ENCODE assay signal across 1 cellular context in the genomic region with DNA sequence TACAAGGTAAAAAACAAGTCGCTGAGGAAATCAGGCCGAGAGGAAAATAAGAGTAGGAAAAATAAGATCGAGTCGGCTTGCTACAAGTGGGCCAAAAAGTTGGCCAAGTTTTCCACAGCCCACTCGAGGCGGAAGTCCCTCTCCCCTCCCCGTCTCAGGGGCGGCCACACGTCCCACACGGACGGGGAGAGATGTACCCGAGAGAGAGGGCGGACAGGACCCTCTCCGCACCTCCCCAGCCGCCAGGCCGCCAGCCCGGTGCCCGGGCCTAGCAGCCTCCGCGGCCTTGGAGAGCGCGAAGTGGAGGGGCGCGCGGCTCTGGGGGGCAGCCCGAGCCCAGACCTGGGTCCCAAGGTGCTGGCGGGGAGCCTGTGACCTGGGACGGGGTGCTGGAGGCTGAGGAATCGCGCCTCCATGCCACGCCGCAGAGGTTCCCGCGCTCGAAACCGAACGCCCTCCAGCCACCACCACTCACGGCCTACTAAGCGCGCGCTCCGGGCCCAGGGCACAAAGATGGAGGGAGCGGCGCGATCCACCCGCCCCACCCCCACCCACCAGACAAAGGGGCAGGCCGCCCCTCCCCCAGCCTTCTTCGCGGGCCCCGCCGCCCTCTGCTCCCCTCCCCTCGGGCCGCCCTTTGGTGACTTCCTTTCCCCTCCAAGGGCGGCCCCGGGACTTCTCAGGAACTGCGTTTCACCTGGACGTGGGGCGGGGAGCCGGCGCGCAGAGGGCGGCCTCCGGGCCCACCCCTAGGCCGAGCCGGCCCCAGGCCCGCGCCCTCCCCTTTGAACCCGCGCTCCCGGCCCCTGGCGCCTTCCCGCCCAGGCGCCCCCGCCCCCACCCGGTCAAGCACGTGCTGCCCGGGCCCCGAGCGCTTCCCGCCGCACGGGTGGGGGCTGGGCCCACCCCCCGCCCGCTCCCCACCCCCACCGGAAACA.
A peak's percentile ranks its signal among the peaks of the same experiment; 100 is the strongest.
TF ChIP-seq lines count a peak whose summit lies in the region.

No MANE protein-coding gene starts in this region.

TF ChIP-seq in K562, 482 proteins besides CTCF, POLR2A, EP300 and RAD21 (continued from another document and continues in another):
- TF ChIP-seq BACH1 (tag; IDR thresholded peaks at IDR 0.05) (no peak), SETDB1 (IDR thresholded peaks at IDR 0.05; ENCODE audit: low read length) (no peak), FOXJ3 (CRISPR knock-in tag; IDR thresholded peaks at IDR 0.05) (no peak), ZNF121 (CRISPR knock-in tag; conservative IDR thresholded peaks at IDR 0.05) (no peak), SRSF3 (IDR thresholded peaks at IDR 0.05; ENCODE audit: insufficient read depth, low read length) (no peak), MEF2D (tag; conservative IDR thresholded peaks at IDR 0.05; ENCODE audit: low read depth) (no peak), SMARCC2 (IDR thresholded peaks at IDR 0.05; ENCODE audit: low read depth) (no peak), KLF13 (tag; IDR thresholded peaks at IDR 0.05; ENCODE audit: borderline replicate concordance, low read depth) (no peak), TCF7 (IDR thresholded peaks at IDR 0.05; ENCODE audit: borderline replicate concordance) (no peak), ZNF583 (CRISPR knock-in tag; IDR thresholded peaks at IDR 0.05) (0 out of 2 replicates have a peak, but pooled peaks have one; percentile 34), MTA3 (IDR thresholded peaks at IDR 0.05; ENCODE audit: borderline replicate concordance) (no peak), ZNF589 (CRISPR knock-in tag; IDR thresholded peaks at IDR 0.05; ENCODE audit: low read depth) (no peak), KDM4B (IDR thresholded peaks at IDR 0.05; ENCODE audit: borderline replicate concordance in 2 of 2, low read depth in 1 of 2) (no peak; a peak in 1 of 4 replicates), TSC22D4 (tag; IDR thresholded peaks at IDR 0.05) (no peak), RFX1 (IDR thresholded peaks at IDR 0.05) (no peak), HCFC1 (IDR thresholded peaks at IDR 0.05; ENCODE audit: low read depth, low read length) (0 out of 2 replicates have a peak, but pooled peaks have one; percentile 2), ASH1L (IDR thresholded peaks at IDR 0.05; ENCODE audit: borderline replicate concordance, low read depth, partially characterized antibody) (no peak), TEAD2 (tag; IDR thresholded peaks at IDR 0.05) (no peak), POLR2H (tag; IDR thresholded peaks at IDR 0.05; ENCODE audit: low read depth) (no peak), NR2C2 (CRISPR knock-in tag; IDR thresholded peaks at IDR 0.05) (no peak), NR2C2 (tag; IDR thresholded peaks at IDR 0.05) (peak; percentile 73), HNRNPL (IDR thresholded peaks at IDR 0.05; ENCODE audit: low read depth, low read length) (peak; percentile 68), MTA2 (IDR thresholded peaks at IDR 0.05; ENCODE audit: low read depth) (no peak), HNRNPH1 (optimal IDR thresholded peaks at IDR 0.05; ENCODE audit: low read depth, low read length) (peak; percentile 15), SMAD4 (CRISPR knock-in tag; conservative IDR thresholded peaks at IDR 0.05) (no peak), POLR2AphosphoS5 (IDR thresholded peaks at IDR 0.05; ENCODE audit: control insufficient read depth, insufficient read depth, low read depth, low read length) (no peak), TAF15 (IDR thresholded peaks at IDR 0.05; ENCODE audit: low read depth, low read length) (peak; percentile 48; the same call in 1 of the 2 replicates), CHCHD3 (CRISPR knock-in tag; IDR thresholded peaks at IDR 0.05) (no peak), ZNF644 (tag; IDR thresholded peaks at IDR 0.05; ENCODE audit: low read depth) (peak; percentile 45; the same call in 1 of the 2 replicates), ZNF124 (CRISPR knock-in tag; IDR thresholded peaks at IDR 0.05) (no peak), ZNF239 (CRISPR knock-in tag; IDR thresholded peaks at IDR 0.05) (no peak), MBD2 (IDR thresholded peaks at IDR 0.05; ENCODE audit: borderline replicate concordance, low read depth) (no peak; the same call in 1 of the 2 replicates), BRF1 (IDR thresholded peaks at IDR 0.05; ENCODE audit: borderline replicate concordance, extremely low read depth, insufficient read length) (no peak), ZNF780A (CRISPR knock-in tag; IDR thresholded peaks at IDR 0.05) (no peak), MYBL2 (IDR thresholded peaks at IDR 0.05; ENCODE audit: low read depth) (no peak), MYBL2 (CRISPR knock-in tag; IDR thresholded peaks at IDR 0.05; ENCODE audit: borderline replicate concordance) (no peak), NR4A1 (CRISPR knock-in tag; IDR thresholded peaks at IDR 0.05) (peak; percentile 18; the same call in 1 of the 2 replicates), NR4A1 (tag; IDR thresholded peaks at IDR 0.05) (no peak), ZNF507 (tag; conservative IDR thresholded peaks at IDR 0.05) (no peak), RAD51 (IDR thresholded peaks at IDR 0.05; ENCODE audit: borderline replicate concordance, low read depth) (no peak), NFE2 (IDR thresholded peaks at IDR 0.05; ENCODE audit: low read depth) (no peak), NCOR1 (IDR thresholded peaks at IDR 0.05) (no peak), PRPF4 (IDR thresholded peaks at IDR 0.05; ENCODE audit: insufficient read depth, low read depth, low read length, poor library complexity, severe bottlenecking) (peak; percentile 97), ZNF717 (CRISPR knock-in tag; IDR thresholded peaks at IDR 0.05) (no peak), ARHGAP35 (IDR thresholded peaks at IDR 0.05; ENCODE audit: partially characterized antibody) (no peak)
- TF ChIP-seq, protein P1, sequence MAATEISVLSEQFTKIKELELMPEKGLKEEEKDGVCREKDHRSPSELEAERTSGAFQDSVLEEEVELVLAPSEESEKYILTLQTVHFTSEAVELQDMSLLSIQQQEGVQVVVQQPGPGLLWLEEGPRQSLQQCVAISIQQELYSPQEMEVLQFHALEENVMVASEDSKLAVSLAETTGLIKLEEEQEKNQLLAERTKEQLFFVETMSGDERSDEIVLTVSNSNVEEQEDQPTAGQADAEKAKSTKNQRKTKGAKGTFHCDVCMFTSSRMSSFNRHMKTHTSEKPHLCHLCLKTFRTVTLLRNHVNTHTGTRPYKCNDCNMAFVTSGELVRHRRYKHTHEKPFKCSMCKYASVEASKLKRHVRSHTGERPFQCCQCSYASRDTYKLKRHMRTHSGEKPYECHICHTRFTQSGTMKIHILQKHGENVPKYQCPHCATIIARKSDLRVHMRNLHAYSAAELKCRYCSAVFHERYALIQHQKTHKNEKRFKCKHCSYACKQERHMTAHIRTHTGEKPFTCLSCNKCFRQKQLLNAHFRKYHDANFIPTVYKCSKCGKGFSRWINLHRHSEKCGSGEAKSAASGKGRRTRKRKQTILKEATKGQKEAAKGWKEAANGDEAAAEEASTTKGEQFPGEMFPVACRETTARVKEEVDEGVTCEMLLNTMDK (IDR thresholded peaks at IDR 0.05; ENCODE audit: borderline replicate concordance, insufficient read depth, low read depth, low read length, poor library complexity, severe bottlenecking) = no peak
- TF ChIP-seq, protein P2, sequence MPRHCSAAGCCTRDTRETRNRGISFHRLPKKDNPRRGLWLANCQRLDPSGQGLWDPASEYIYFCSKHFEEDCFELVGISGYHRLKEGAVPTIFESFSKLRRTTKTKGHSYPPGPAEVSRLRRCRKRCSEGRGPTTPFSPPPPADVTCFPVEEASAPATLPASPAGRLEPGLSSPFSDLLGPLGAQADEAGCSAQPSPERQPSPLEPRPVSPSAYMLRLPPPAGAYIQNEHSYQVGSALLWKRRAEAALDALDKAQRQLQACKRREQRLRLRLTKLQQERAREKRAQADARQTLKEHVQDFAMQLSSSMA (CRISPR knock-in tag; IDR thresholded peaks at IDR 0.05) = no peak
- TF ChIP-seq, protein P3, sequence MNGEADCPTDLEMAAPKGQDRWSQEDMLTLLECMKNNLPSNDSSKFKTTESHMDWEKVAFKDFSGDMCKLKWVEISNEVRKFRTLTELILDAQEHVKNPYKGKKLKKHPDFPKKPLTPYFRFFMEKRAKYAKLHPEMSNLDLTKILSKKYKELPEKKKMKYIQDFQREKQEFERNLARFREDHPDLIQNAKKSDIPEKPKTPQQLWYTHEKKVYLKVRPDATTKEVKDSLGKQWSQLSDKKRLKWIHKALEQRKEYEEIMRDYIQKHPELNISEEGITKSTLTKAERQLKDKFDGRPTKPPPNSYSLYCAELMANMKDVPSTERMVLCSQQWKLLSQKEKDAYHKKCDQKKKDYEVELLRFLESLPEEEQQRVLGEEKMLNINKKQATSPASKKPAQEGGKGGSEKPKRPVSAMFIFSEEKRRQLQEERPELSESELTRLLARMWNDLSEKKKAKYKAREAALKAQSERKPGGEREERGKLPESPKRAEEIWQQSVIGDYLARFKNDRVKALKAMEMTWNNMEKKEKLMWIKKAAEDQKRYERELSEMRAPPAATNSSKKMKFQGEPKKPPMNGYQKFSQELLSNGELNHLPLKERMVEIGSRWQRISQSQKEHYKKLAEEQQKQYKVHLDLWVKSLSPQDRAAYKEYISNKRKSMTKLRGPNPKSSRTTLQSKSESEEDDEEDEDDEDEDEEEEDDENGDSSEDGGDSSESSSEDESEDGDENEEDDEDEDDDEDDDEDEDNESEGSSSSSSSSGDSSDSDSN (IDR thresholded peaks at IDR 0.05; ENCODE audit: borderline replicate concordance in 1 of 2, low read depth in 2 of 2, low read length in 2 of 2) = no peak
- TF ChIP-seq, protein P4, sequence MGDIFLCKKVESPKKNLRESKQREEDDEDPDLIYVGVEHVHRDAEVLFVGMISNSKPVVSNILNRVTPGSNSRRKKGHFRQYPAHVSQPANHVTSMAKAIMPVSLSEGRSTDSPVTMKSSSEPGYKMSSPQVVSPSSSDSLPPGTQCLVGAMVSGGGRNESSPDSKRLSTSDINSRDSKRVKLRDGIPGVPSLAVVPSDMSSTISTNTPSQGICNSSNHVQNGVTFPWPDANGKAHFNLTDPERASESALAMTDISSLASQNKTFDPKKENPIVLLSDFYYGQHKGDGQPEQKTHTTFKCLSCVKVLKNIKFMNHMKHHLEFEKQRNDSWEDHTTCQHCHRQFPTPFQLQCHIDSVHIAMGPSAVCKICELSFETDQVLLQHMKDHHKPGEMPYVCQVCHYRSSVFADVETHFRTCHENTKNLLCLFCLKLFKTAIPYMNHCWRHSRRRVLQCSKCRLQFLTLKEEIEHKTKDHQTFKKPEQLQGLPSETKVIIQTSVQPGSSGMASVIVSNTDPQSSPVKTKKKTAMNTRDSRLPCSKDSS (IDR thresholded peaks at IDR 0.05; ENCODE audit: low read depth, partially characterized antibody) = no peak
- TF ChIP-seq, protein P5, sequence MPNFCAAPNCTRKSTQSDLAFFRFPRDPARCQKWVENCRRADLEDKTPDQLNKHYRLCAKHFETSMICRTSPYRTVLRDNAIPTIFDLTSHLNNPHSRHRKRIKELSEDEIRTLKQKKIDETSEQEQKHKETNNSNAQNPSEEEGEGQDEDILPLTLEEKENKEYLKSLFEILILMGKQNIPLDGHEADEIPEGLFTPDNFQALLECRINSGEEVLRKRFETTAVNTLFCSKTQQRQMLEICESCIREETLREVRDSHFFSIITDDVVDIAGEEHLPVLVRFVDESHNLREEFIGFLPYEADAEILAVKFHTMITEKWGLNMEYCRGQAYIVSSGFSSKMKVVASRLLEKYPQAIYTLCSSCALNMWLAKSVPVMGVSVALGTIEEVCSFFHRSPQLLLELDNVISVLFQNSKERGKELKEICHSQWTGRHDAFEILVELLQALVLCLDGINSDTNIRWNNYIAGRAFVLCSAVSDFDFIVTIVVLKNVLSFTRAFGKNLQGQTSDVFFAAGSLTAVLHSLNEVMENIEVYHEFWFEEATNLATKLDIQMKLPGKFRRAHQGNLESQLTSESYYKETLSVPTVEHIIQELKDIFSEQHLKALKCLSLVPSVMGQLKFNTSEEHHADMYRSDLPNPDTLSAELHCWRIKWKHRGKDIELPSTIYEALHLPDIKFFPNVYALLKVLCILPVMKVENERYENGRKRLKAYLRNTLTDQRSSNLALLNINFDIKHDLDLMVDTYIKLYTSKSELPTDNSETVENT (CRISPR knock-in tag; IDR thresholded peaks at IDR 0.05) = 0 out of 2 replicates have a peak, but pooled peaks have one; percentile 25
- TF ChIP-seq, protein P6, sequence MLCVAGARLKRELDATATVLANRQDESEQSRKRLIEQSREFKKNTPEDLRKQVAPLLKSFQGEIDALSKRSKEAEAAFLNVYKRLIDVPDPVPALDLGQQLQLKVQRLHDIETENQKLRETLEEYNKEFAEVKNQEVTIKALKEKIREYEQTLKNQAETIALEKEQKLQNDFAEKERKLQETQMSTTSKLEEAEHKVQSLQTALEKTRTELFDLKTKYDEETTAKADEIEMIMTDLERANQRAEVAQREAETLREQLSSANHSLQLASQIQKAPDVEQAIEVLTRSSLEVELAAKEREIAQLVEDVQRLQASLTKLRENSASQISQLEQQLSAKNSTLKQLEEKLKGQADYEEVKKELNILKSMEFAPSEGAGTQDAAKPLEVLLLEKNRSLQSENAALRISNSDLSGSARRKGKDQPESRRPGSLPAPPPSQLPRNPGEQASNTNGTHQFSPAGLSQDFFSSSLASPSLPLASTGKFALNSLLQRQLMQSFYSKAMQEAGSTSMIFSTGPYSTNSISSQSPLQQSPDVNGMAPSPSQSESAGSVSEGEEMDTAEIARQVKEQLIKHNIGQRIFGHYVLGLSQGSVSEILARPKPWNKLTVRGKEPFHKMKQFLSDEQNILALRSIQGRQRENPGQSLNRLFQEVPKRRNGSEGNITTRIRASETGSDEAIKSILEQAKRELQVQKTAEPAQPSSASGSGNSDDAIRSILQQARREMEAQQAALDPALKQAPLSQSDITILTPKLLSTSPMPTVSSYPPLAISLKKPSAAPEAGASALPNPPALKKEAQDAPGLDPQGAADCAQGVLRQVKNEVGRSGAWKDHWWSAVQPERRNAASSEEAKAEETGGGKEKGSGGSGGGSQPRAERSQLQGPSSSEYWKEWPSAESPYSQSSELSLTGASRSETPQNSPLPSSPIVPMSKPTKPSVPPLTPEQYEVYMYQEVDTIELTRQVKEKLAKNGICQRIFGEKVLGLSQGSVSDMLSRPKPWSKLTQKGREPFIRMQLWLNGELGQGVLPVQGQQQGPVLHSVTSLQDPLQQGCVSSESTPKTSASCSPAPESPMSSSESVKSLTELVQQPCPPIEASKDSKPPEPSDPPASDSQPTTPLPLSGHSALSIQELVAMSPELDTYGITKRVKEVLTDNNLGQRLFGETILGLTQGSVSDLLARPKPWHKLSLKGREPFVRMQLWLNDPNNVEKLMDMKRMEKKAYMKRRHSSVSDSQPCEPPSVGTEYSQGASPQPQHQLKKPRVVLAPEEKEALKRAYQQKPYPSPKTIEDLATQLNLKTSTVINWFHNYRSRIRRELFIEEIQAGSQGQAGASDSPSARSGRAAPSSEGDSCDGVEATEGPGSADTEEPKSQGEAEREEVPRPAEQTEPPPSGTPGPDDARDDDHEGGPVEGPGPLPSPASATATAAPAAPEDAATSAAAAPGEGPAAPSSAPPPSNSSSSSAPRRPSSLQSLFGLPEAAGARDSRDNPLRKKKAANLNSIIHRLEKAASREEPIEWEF (CRISPR knock-in tag; IDR thresholded peaks at IDR 0.05) = no peak
- TF ChIP-seq, protein P7, sequence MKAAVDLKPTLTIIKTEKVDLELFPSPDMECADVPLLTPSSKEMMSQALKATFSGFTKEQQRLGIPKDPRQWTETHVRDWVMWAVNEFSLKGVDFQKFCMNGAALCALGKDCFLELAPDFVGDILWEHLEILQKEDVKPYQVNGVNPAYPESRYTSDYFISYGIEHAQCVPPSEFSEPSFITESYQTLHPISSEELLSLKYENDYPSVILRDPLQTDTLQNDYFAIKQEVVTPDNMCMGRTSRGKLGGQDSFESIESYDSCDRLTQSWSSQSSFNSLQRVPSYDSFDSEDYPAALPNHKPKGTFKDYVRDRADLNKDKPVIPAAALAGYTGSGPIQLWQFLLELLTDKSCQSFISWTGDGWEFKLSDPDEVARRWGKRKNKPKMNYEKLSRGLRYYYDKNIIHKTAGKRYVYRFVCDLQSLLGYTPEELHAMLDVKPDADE (conservative IDR thresholded peaks at IDR 0.05; ENCODE audit: control insufficient read depth, low read depth, low read length) = no peak
